1 cellular context compared by ENCODE assay signal in the genomic region with DNA sequence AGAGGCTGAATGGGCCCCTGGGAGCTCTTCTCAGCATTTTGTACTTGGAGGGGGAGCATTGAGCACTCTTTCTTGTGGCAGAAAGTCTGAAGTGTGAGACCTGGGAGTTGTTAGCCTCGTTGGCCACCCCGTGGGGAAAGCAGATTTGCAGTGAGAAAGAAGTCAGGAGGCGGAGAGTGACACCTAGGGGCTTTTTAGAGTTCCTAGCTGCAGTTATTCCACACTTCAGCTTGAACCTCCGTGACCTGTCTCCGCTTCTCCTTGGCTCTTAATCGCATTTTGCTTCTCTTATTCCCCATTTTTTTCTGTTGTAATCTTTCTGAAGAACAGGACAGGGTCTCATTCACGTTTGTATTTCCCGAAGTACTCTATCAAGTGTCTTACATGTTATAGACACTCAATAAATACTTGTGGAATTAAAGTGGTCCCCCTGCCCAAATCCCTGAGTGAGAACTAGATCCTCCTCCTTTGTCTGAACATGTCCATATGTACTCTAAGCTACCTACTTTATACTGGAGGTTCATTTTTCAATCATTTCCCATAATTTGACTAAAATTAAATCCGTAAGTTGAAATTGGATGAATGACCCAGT.
TF ChIP-seq lines count a peak whose summit lies in the region.

No MANE protein-coding gene starts in this region.

TF ChIP-seq in IMR-90, 13 proteins besides CTCF, POLR2A, EP300 and RAD21:
- no peak for TF ChIP-seq NFE2L2 (IDR thresholded peaks at IDR 0.05; ENCODE audit: low read depth, low read length)
- TF ChIP-seq SMC3 (IDR thresholded peaks at IDR 0.05; ENCODE audit: low read depth, low read length) = peak; percentile 96
